ENCODE assay signal across 8 cellular contexts in the genomic region with DNA sequence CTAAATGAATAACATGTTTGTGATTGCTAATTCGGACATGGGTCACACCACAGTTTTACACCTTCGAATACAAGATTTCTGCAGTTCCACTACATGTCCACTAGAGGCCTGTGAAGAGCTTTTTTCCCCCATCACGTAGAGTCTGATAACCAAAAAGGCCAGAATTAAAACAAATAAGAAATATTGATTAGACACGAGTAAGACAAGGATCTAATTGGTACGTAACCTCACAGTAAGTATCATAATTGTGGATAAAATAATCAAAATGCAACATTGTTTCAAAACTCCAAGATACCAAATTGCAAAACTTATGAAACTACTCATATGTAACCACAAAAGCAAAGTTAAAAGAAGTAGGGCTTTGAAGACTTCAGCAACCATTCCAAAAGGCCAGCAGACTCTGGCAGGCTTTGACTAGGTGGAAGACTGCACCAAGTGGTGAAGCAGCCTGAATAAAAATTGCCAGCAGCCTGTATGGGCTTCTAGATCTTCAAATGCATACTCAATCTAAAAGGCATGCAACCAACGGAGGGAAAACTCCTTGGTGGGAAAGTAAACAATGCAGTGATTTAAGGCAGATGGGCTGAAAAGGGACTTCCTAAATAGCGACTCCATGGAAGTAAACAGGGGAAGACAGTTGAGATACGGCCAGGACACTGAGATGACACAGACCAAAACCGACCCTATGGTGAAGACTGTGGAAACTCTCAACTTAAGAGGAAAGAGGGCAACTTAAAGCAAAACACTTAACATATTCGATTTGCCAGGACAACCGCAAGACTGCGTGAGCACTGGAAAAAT. TPM values are rescaled to one million over a fixed set of nuclear protein-coding genes. Genes with fewer than 3 reads are reported as not detected.
DNase-seq lines count a peak whose midpoint lies in the region; ATAC-seq and TF ChIP-seq lines count a peak whose summit lies in the region.

No MANE protein-coding gene starts in this region.

- POLR2A ChIA-PET in activated CD8-positive, alpha-beta T cell treated with anti-CD3 and anti-CD28 coated beads, Interleukin-2, amount 10 ng/mL, durations not matched to agents 7 days and 5 days (lab: Charles Lee), result interaction anchor here (0.6 kb wide), 1 partner anchor 557 kb away, joined by 3 read pairs; no protein-coding TSS in a partner anchor

- H4K20me1 ChIP-seq in GM23338 (replicated peaks; ENCODE audit: insufficient read depth), result no peaks in the 10 kb centered on the region

- H3K27me3 ChIP-seq in GM23338 (ENCODE audit: insufficient read depth) (no peaks in the 10 kb centered on the region), heart right ventricle (no peaks in the 10 kb centered on the region)

- H3K9me3 ChIP-seq in heart right ventricle, result peaks cover 0 to 18% (median 2%) of the 10 kb centered on the region in 11 donors

- no peak overlapping the region for H3K4me3 Mint-ChIP-seq in GM23338
- H3K4me3 Mint-ChIP-seq in activated CD8-positive, alpha-beta T cell treated with anti-CD3 and anti-CD28 coated beads, Interleukin-2, amount 10 ng/mL, durations not matched to agents 7 days and 5 days, result no peak overlapping the region

- peak; percentile 13 to 34 for DNase-seq in activated CD4-positive, alpha-beta T cell treated with anti-CD3 and anti-CD28 coated beads for 4 hours
- DNase-seq in activated CD4-positive, alpha-beta T cell treated with anti-CD3 and anti-CD28 coated beads, Interleukin-2, amount 50 U/mL, for 48 hours, result no peak
- DNase-seq in GM23338 (ENCODE audit: low spot score) (peak; percentile 73), NCI-H1694 treated with DMSO at 0.1 percent for 48 hours (lab: John Stamatoyannopoulos, UW) (peak; percentile 43), heart right ventricle (no peak), sciatic nerve (ENCODE audit: low spot score) (no peak)
- peak; percentile 26 for DNase-seq in activated CD8-positive, alpha-beta T cell treated with anti-CD3 and anti-CD28 coated beads, Interleukin-2, amount 10 ng/mL, durations not matched to agents 7 days and 5 days

- H3K4me3 ChIP-seq in GM23338 (no peak overlapping the region), heart right ventricle (peak overlapping the region in 1 of 10 donors; percentile 5)

- peak; percentile 80 to 95 for TF ChIP-seq CTCF in GM23338 (conservative IDR thresholded peaks at IDR 0.05; ENCODE audit: low read depth in 2 of 2)
- peak; percentile 88 to 94 (median 90) for TF ChIP-seq CTCF in heart right ventricle (IDR thresholded peaks at IDR 0.05)

- peaks cover 32% of the 10 kb centered on the region for H3K4me1 Mint-ChIP-seq in GM23338
- H3K4me1 Mint-ChIP-seq in activated CD8-positive, alpha-beta T cell treated with anti-CD3 and anti-CD28 coated beads, Interleukin-2, amount 10 ng/mL, durations not matched to agents 7 days and 5 days (ENCODE audit: low read depth), result peaks cover 2% of the 10 kb centered on the region

- 41 to 48% methylated on average over 12 of the region's 12 CpGs for WGBS in heart right ventricle, 2 donors

- H2AFZ ChIP-seq in GM23338, result no peak overlapping the region

- H3K36me3 ChIP-seq in GM23338 (ENCODE audit: insufficient read depth) (no peaks in the 10 kb centered on the region), heart right ventricle (peaks cover 0 to 18% (median 0%) of the 10 kb centered on the region in 9 donors)

- ATAC-seq in GM23338 (peak; percentile 80), heart right ventricle (peak in 6 of 8 donors; percentile 43 to 67 (median 52)), sciatic nerve (peak; percentile 48), HG03039 (IDR thresholded peaks at IDR 0.05; ENCODE audit: unreplicated experiment) (no peak)
- no peak for ATAC-seq in activated CD8-positive, alpha-beta T cell treated with anti-CD3 and anti-CD28 coated beads, Interleukin-2, amount 10 ng/mL, durations not matched to agents 7 days and 5 days

- H3K27ac Mint-ChIP-seq in GM23338, result no peak overlapping the region
- no peak overlapping the region for H3K27ac Mint-ChIP-seq in activated CD8-positive, alpha-beta T cell treated with anti-CD3 and anti-CD28 coated beads, Interleukin-2, amount 10 ng/mL, durations not matched to agents 7 days and 5 days

- H3K27ac ChIP-seq in GM23338 (ENCODE audit: low read depth) (peak overlapping the region; percentile 64; the same call in 1 of the 2 replicates), heart right ventricle (peak overlapping the region; percentile 28 to 82 (median 73))

- H3K36me3 Mint-ChIP-seq in GM23338 (ENCODE audit: low read depth), result peaks cover 21% of the 10 kb centered on the region
- no peaks in the 10 kb centered on the region for H3K36me3 Mint-ChIP-seq in activated CD8-positive, alpha-beta T cell treated with anti-CD3 and anti-CD28 coated beads, Interleukin-2, amount 10 ng/mL, durations not matched to agents 7 days and 5 days (ENCODE audit: low read depth)

- H3K9me3 Mint-ChIP-seq in GM23338, result peaks cover 18% of the 10 kb centered on the region
- H3K9me3 Mint-ChIP-seq in activated CD8-positive, alpha-beta T cell treated with anti-CD3 and anti-CD28 coated beads, Interleukin-2, amount 10 ng/mL, durations not matched to agents 7 days and 5 days (ENCODE audit: insufficient read depth), result peaks cover 3% of the 10 kb centered on the region

- no peaks in the 10 kb centered on the region for H3K79me2 ChIP-seq in GM23338 (replicated peaks; ENCODE audit: insufficient read depth)

- H3K4me1 ChIP-seq in GM23338 (ENCODE audit: insufficient read depth) (peaks cover 22% of the 10 kb centered on the region), heart right ventricle (peaks cover 2 to 76% (median 61%) of the 10 kb centered on the region in 9 donors)

- H3K27me3 Mint-ChIP-seq in GM23338 (ENCODE audit: insufficient read depth, low read depth, poor library complexity), result peaks cover 2% of the 10 kb centered on the region
- H3K27me3 Mint-ChIP-seq in activated CD8-positive, alpha-beta T cell treated with anti-CD3 and anti-CD28 coated beads, Interleukin-2, amount 10 ng/mL, durations not matched to agents 7 days and 5 days (ENCODE audit: low read depth), result peaks cover 5% of the 10 kb centered on the region

- no peak overlapping the region for H3K4me2 ChIP-seq in GM23338

- intact Hi-C loops in heart right ventricle (cut with DNase I), result loop anchor here in 8 of 10 donors (1.0 to 10.0 kb wide), 9 partner anchors 56 to 496 kb away; a partner anchor contains a TSS
- intact Hi-C loops in sciatic nerve (cut with DNase I), result no loop called here

- CTCF ChIA-PET in activated CD8-positive, alpha-beta T cell treated with anti-CD3 and anti-CD28 coated beads, Interleukin-2, amount 10 ng/mL, durations not matched to agents 7 days and 5 days (lab: Charles Lee), result interaction anchor here (0.9 to 3.5 kb wide), 9 partner anchors 22 to 1936 kb away, joined by 3 to 13 read pairs (median 3); no protein-coding TSS in a partner anchor

- H3F3A ChIP-seq in GM23338 (replicated peaks; ENCODE audit: low read depth), result no peaks in the 10 kb centered on the region

- no peaks in the 10 kb centered on the region for H3K9me2 ChIP-seq in GM23338 (ENCODE audit: insufficient read depth)

RNA-seq across cellular contexts. Expression of a gene that starts 56.7 kb away (rescaled TPM):
- total RNA-seq in GM23338 (2014; rRNA removed; shearing (Covaris generic)), result 2.9 and 5.2 TPM in 2 replicates
- polyA plus RNA-seq in GM23338 (2016; fragmentation: Nextera tagmentation; extraction: Ambion mirVana) (0.99 and 3.2 TPM in 2 replicates), heart right ventricle (10 to 100 TPM in 1 of 2 donors, 1 to 10 TPM in 1; 7.1 to 15.2 TPM)
- not detected for total RNA-seq in activated CD8-positive, alpha-beta T cell treated with anti-CD3 and anti-CD28 coated beads, Interleukin-2, amount 10 ng/mL, durations not matched to agents 7 days and 5 days
- total RNA-seq in heart right ventricle (10 to 100 TPM; 18.2 to 38.3 (median 28.5) TPM), sciatic nerve (151 TPM)

Comparison
In these comparisons a context has a peak if more than half of its experiments do, and no peak if none do; other contexts are left out.
1. DNase-seq: peak in activated CD4-positive, alpha-beta T cell treated with anti-CD3 and anti-CD28 coated beads for 4 hours (2 of 2), GM23338 (single experiment), NCI-H1694 treated with DMSO at 0.1 percent for 48 hours (single experiment) and activated CD8-positive, alpha-beta T cell treated with anti-CD3 and anti-CD28 coated beads, Interleukin-2, amount 10 ng/mL, durations not matched to agents 7 days and 5 days (single experiment); none in activated CD4-positive, alpha-beta T cell treated with anti-CD3 and anti-CD28 coated beads, Interleukin-2, amount 50 U/mL, for 48 hours (0 of 2), heart right ventricle (0 of 2) and sciatic nerve (single experiment).
2. ATAC-seq: peak in GM23338 (single experiment), heart right ventricle (6 of 8) and sciatic nerve (single experiment); none in activated CD8-positive, alpha-beta T cell treated with anti-CD3 and anti-CD28 coated beads, Interleukin-2, amount 10 ng/mL, durations not matched to agents 7 days and 5 days (single experiment) and HG03039 (single experiment).